Comparison of ENCODE assay signal across 1 cellular context in genomic region chr6:136593748-136594490, GRCh38.
TF ChIP-seq lines count a peak whose summit lies in the region.

No MANE protein-coding gene starts in this region.

TF ChIP-seq in K562, 482 proteins besides CTCF, POLR2A, EP300 and RAD21 (continued from another document):
- TF ChIP-seq CUX1 (CRISPR knock-in tag; IDR thresholded peaks at IDR 0.05), result no peak
- no peak for TF ChIP-seq FOXK2 (conservative IDR thresholded peaks at IDR 0.05 in 1 of 2, IDR thresholded peaks at IDR 0.05 in 1 of 2; ENCODE audit: low read depth in 2 of 2)
- TF ChIP-seq CBX2 (IDR thresholded peaks at IDR 0.05; ENCODE audit: insufficient read depth, low read length, poor library complexity, severe bottlenecking), result no peak
- no peak for TF ChIP-seq CTBP1 (IDR thresholded peaks at IDR 0.05; ENCODE audit: borderline replicate concordance)
- TF ChIP-seq ZNF644 (tag; IDR thresholded peaks at IDR 0.05; ENCODE audit: low read depth), result 0 out of 2 replicates have a peak, but pooled peaks have one; percentile 36
- TF ChIP-seq POLR2H (tag; IDR thresholded peaks at IDR 0.05; ENCODE audit: low read depth), result 0 out of 2 replicates have a peak, but pooled peaks have one; percentile 37
- TF ChIP-seq MTA1 (IDR thresholded peaks at IDR 0.05; ENCODE audit: borderline replicate concordance), result no peak
- no peak for TF ChIP-seq ZNF780A (CRISPR knock-in tag; IDR thresholded peaks at IDR 0.05)
- peak; percentile 33; the same call in 1 of the 2 replicates for TF ChIP-seq VEZF1 (CRISPR knock-in tag; IDR thresholded peaks at IDR 0.05)
- TF ChIP-seq NR2C1 (IDR thresholded peaks at IDR 0.05), result no peak
- peak; percentile 48; the same call in 1 of the 2 replicates for TF ChIP-seq NR2C1 (tag; IDR thresholded peaks at IDR 0.05)
- TF ChIP-seq NR0B1 (IDR thresholded peaks at IDR 0.05; ENCODE audit: partially characterized antibody), result no peak
- no peak for TF ChIP-seq NR3C1 (CRISPR knock-in tag; IDR thresholded peaks at IDR 0.05)
- no peak for TF ChIP-seq ZNF12 (CRISPR knock-in tag; IDR thresholded peaks at IDR 0.05)
- TF ChIP-seq POU5F1 (IDR thresholded peaks at IDR 0.05; ENCODE audit: borderline replicate concordance, low read depth, low read length, partially characterized antibody), result no peak
- no peak for TF ChIP-seq ZBED1 (IDR thresholded peaks at IDR 0.05)
- TF ChIP-seq, protein P1, sequence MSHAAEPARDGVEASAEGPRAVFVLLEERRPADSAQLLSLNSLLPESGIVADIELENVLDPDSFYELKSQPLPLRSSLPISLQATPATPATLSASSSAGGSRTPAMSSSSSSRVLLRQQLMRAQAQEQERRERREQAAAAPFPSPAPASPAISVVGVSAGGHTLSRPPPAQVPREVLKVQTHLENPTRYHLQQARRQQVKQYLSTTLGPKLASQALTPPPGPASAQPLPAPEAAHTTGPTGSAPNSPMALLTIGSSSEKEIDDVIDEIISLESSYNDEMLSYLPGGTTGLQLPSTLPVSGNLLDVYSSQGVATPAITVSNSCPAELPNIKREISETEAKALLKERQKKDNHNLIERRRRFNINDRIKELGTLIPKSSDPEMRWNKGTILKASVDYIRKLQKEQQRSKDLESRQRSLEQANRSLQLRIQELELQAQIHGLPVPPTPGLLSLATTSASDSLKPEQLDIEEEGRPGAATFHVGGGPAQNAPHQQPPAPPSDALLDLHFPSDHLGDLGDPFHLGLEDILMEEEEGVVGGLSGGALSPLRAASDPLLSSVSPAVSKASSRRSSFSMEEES (CRISPR knock-in tag; IDR thresholded peaks at IDR 0.05), result no peak
- TF ChIP-seq, protein P2, sequence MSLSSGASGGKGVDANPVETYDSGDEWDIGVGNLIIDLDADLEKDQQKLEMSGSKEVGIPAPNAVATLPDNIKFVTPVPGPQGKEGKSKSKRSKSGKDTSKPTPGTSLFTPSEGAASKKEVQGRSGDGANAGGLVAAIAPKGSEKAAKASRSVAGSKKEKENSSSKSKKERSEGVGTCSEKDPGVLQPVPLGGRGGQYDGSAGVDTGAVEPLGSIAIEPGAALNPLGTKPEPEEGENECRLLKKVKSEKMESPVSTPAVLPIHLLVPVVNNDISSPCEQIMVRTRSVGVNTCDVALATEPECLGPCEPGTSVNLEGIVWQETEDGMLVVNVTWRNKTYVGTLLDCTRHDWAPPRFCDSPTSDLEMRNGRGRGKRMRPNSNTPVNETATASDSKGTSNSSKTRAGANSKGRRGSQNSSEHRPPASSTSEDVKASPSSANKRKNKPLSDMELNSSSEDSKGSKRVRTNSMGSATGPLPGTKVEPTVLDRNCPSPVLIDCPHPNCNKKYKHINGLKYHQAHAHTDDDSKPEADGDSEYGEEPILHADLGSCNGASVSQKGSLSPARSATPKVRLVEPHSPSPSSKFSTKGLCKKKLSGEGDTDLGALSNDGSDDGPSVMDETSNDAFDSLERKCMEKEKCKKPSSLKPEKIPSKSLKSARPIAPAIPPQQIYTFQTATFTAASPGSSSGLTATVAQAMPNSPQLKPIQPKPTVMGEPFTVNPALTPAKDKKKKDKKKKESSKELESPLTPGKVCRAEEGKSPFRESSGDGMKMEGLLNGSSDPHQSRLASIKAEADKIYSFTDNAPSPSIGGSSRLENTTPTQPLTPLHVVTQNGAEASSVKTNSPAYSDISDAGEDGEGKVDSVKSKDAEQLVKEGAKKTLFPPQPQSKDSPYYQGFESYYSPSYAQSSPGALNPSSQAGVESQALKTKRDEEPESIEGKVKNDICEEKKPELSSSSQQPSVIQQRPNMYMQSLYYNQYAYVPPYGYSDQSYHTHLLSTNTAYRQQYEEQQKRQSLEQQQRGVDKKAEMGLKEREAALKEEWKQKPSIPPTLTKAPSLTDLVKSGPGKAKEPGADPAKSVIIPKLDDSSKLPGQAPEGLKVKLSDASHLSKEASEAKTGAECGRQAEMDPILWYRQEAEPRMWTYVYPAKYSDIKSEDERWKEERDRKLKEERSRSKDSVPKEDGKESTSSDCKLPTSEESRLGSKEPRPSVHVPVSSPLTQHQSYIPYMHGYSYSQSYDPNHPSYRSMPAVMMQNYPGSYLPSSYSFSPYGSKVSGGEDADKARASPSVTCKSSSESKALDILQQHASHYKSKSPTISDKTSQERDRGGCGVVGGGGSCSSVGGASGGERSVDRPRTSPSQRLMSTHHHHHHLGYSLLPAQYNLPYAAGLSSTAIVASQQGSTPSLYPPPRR (CRISPR knock-in tag; IDR thresholded peaks at IDR 0.05; ENCODE audit: borderline replicate concordance), result no peak
- TF ChIP-seq ZNF551 (CRISPR knock-in tag; IDR thresholded peaks at IDR 0.05), result no peak
- TF ChIP-seq, protein P3, sequence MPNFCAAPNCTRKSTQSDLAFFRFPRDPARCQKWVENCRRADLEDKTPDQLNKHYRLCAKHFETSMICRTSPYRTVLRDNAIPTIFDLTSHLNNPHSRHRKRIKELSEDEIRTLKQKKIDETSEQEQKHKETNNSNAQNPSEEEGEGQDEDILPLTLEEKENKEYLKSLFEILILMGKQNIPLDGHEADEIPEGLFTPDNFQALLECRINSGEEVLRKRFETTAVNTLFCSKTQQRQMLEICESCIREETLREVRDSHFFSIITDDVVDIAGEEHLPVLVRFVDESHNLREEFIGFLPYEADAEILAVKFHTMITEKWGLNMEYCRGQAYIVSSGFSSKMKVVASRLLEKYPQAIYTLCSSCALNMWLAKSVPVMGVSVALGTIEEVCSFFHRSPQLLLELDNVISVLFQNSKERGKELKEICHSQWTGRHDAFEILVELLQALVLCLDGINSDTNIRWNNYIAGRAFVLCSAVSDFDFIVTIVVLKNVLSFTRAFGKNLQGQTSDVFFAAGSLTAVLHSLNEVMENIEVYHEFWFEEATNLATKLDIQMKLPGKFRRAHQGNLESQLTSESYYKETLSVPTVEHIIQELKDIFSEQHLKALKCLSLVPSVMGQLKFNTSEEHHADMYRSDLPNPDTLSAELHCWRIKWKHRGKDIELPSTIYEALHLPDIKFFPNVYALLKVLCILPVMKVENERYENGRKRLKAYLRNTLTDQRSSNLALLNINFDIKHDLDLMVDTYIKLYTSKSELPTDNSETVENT (CRISPR knock-in tag; IDR thresholded peaks at IDR 0.05), result no peak
- peak; percentile 54; the same call in 1 of the 2 replicates for TF ChIP-seq GTF2E2 (tag; IDR thresholded peaks at IDR 0.05)
- no peak for TF ChIP-seq HMG20B (CRISPR knock-in tag; IDR thresholded peaks at IDR 0.05)
- TF ChIP-seq PRMT5 (CRISPR knock-in tag; IDR thresholded peaks at IDR 0.05), result no peak
- TF ChIP-seq SMARCB1 (IDR thresholded peaks at IDR 0.05; ENCODE audit: insufficient read length, low read depth), result no peak
- TF ChIP-seq, protein P4, sequence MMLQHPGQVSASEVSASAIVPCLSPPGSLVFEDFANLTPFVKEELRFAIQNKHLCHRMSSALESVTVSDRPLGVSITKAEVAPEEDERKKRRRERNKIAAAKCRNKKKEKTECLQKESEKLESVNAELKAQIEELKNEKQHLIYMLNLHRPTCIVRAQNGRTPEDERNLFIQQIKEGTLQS (IDR thresholded peaks at IDR 0.05), result no peak
- TF ChIP-seq, protein P4 (CRISPR knock-in tag; conservative IDR thresholded peaks at IDR 0.05), result 0 out of 2 replicates have a peak, but pooled peaks have one; percentile 51
- TF ChIP-seq MCM3 (IDR thresholded peaks at IDR 0.05), result no peak
- TF ChIP-seq CCAR2 (IDR thresholded peaks at IDR 0.05; ENCODE audit: low read depth, low read length), result no peak
- TF ChIP-seq PKNOX1 (IDR thresholded peaks at IDR 0.05), result 0 out of 2 replicates have a peak, but pooled peaks have one; percentile 16
- no peak; the same call in 1 of the 2 replicates for TF ChIP-seq TEAD4 (IDR thresholded peaks at IDR 0.05; ENCODE audit: low read length)
- no peak for TF ChIP-seq TEAD4 (CRISPR knock-in tag; IDR thresholded peaks at IDR 0.05; ENCODE audit: borderline replicate concordance)
- TF ChIP-seq ELF1 (tag; IDR thresholded peaks at IDR 0.05), result 0 out of 2 replicates have a peak, but pooled peaks have one; percentile 52
- no peak for TF ChIP-seq ZNF431 (CRISPR knock-in tag; IDR thresholded peaks at IDR 0.05)
- TF ChIP-seq ZNF589 (CRISPR knock-in tag; IDR thresholded peaks at IDR 0.05; ENCODE audit: low read depth), result peak; percentile 84; the same call in 1 of the 2 replicates
